1 cellular context compared by ENCODE assay signal in the genomic region with DNA sequence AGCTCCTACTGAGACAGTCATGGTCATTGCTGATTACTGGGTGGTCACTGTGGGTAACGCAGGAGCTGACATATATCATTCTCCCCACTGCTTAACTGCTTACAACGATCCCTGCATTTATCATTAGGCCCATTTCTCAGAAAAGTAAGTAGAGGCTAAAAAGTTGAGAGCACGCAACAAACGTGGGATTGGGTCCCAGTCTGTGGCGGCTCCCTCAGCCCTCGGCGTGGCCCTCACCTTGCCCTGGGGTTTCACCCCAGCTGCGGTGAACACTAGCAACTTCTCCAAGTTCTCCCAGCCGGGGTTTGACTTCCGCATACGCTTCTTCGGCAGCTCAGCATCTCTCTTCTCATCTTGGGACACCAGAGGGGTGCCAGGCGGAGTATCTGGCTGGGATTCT.
TF ChIP-seq lines count a peak whose summit lies in the region.

No MANE protein-coding gene starts in this region.

TF ChIP-seq in IMR-90, 13 proteins besides CTCF, POLR2A, EP300 and RAD21:
- TF ChIP-seq MAFK (IDR thresholded peaks at IDR 0.05; ENCODE audit: low read depth, low read length) (no peak), MAZ (IDR thresholded peaks at IDR 0.05; ENCODE audit: borderline replicate concordance, low read depth, low read length) (no peak), RFX5 (IDR thresholded peaks at IDR 0.05; ENCODE audit: low read depth, low read length) (no peak), BHLHE40 (IDR thresholded peaks at IDR 0.05; ENCODE audit: low read depth, low read length) (no peak), CEBPB (IDR thresholded peaks at IDR 0.05; ENCODE audit: low read depth, low read length) (no peak), RCOR1 (IDR thresholded peaks at IDR 0.05; ENCODE audit: insufficient replicate concordance, low read length) (no peak), FOS (IDR thresholded peaks at IDR 0.05; ENCODE audit: low read depth, low read length) (no peak), MXI1 (IDR thresholded peaks at IDR 0.05; ENCODE audit: borderline replicate concordance, low read depth, low read length) (no peak)
- TF ChIP-seq, protein P1, sequence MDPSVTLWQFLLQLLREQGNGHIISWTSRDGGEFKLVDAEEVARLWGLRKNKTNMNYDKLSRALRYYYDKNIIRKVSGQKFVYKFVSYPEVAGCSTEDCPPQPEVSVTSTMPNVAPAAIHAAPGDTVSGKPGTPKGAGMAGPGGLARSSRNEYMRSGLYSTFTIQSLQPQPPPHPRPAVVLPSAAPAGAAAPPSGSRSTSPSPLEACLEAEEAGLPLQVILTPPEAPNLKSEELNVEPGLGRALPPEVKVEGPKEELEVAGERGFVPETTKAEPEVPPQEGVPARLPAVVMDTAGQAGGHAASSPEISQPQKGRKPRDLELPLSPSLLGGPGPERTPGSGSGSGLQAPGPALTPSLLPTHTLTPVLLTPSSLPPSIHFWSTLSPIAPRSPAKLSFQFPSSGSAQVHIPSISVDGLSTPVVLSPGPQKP (IDR thresholded peaks at IDR 0.05; ENCODE audit: borderline replicate concordance, low read depth, low read length): no peak
- TF ChIP-seq, protein P2, sequence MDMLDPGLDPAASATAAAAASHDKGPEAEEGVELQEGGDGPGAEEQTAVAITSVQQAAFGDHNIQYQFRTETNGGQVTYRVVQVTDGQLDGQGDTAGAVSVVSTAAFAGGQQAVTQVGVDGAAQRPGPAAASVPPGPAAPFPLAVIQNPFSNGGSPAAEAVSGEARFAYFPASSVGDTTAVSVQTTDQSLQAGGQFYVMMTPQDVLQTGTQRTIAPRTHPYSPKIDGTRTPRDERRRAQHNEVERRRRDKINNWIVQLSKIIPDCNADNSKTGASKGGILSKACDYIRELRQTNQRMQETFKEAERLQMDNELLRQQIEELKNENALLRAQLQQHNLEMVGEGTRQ (IDR thresholded peaks at IDR 0.05; ENCODE audit: low read depth, low read length): no peak
TF ChIP-seq in IMR-90: peak in this region for 0.
